Comparison of ENCODE assay signal across 24 cellular contexts in genomic region chr1:217469983-217470382, GRCh38.
"Had no signal": no experiment of that assay in that cellular context is flagged by ENCODE, and none has a peak within 500 bp of the region (broad histone marks: within the 10 kb centered on the region; RNA-seq: fewer than 3 reads in every experiment).

No MANE protein-coding gene starts in this region.

- H3K9me3 ChIP-seq: psoas muscle had no signal

- H3K4me1 ChIP-seq: left lung, psoas muscle, upper lobe of left lung had no signal

- H3K27ac ChIP-seq: epithelial cell of prostate, hepatocyte, left lung, psoas muscle, thoracic aorta, upper lobe of left lung had no signal

- DNase-seq: activated CD4-positive, alpha-beta T cell treated with anti-CD3 and anti-CD28 coated beads, Interleukin-2, amount 10 ng/mL, durations not matched to agents 24 days and 14 days; activated CD8-positive, alpha-beta T cell treated with anti-CD3 and anti-CD28 coated beads for 36 hours; activated naive CD4-positive, alpha-beta T cell; activated naive CD8-positive, alpha-beta T cell treated with anti-CD3 and anti-CD28 coated beads, Interleukin-2, amount 10 ng/mL, durations not matched to agents 7 days and 5 days; activated T-cell treated with anti-CD3 and anti-CD28 coated beads, Interleukin-2, amount 50 U/mL, for 1 hour; amygdala; caudate nucleus; endodermal cell; foreskin fibroblast; left lung; mammary epithelial cell; midbrain; naive B cell; psoas muscle; right cardiac atrium; stimulated activated CD4-positive, alpha-beta T cell treated with anti-CD3 and anti-CD28 coated beads, Interleukin-4, amount 100 ng/mL, for 1 hour; T1000; upper lobe of left lung had no signal

- H3K4me3 ChIP-seq: hepatocyte, left lung, psoas muscle, smooth muscle cell, thoracic aorta, upper lobe of left lung had no signal

- H3K36me3 ChIP-seq: left lung, thoracic aorta, upper lobe of left lung had no signal

- H3K27me3 ChIP-seq: hepatocyte, left lung, upper lobe of left lung had no signal

- ATAC-seq: activated CD8-positive, alpha-beta T cell treated with anti-CD3 and anti-CD28 coated beads for 36 hours; activated T-helper 17 cell treated with anti-CD3 and anti-CD28 coated beads, Interleukin-2, amount 50 U/mL, for 72 hours; left lung; psoas muscle; right cardiac atrium; stimulated activated effector memory CD8-positive, alpha-beta T cell treated with anti-CD3 and anti-CD28 coated beads, Interleukin-12 subunit alpha, Interleukin-12 subunit beta, amount 100 ng/mL, for 72 hours had no signal
